Comparison of ENCODE assay signal across 32 cellular contexts in the genomic region with DNA sequence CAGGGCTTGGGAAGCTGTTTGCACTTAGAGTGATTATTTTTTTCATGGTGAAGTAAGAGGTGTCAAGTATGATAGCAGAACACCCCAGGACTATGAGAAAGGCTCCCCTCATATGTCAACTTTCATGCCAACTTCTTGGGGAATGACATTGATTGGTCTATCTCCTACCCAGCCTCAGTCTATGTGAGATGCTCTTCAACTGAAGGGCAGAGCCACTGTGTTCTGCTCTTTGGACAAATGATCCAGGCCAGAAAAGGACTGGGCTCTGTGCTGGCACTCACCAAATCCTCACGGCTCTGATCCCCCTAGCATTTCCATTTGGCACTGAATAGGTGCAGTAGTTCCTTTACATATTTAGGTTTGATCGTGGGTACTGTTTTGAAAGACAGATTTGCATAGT.
"Had no signal": no experiment of that assay in that cellular context is flagged by ENCODE, and none has a peak within 500 bp of the region (broad histone marks: within the 10 kb centered on the region; RNA-seq: fewer than 3 reads in every experiment).

No MANE protein-coding gene starts in this region.

- H3K4me3 Mint-ChIP-seq: activated CD4-positive, alpha-beta T cell treated with anti-CD3 and anti-CD28 coated beads for 36 hours; activated CD4-positive, alpha-beta T cell treated with anti-CD3 and anti-CD28 coated beads, Interleukin-2, amount 10 ng/mL, durations not matched to agents 7 days and 5 days; activated CD8-positive, alpha-beta T cell treated with anti-CD3 and anti-CD28 coated beads, Interleukin-2, amount 10 ng/mL, durations not matched to agents 7 days and 5 days; activated naive CD4-positive, alpha-beta T cell treated with anti-CD3 and anti-CD28 coated beads for 36 hours; activated T-cell treated with anti-CD3 and anti-CD28 coated beads, Interleukin-2, amount 50 U/mL, for 24 hours; WTC11 had no signal

- H3K27ac ChIP-seq: adrenal gland, body of pancreas, breast epithelium, KMS-11, RWPE1, SJCRH30, SK-N-MC had no signal

- H3K4me1 ChIP-seq: adrenal gland, breast epithelium, SJCRH30 had no signal

- H3K9me3 ChIP-seq: adrenal gland, body of pancreas, breast epithelium, SJCRH30 had no signal

- H3K4me2 ChIP-seq: KMS-11 had no signal

- H3K9me3 Mint-ChIP-seq: activated CD4-positive, alpha-beta T cell treated with anti-CD3 and anti-CD28 coated beads, Interleukin-2, amount 10 ng/mL, durations not matched to agents 7 days and 5 days; activated naive CD4-positive, alpha-beta T cell treated with anti-CD3 and anti-CD28 coated beads for 36 hours; activated T-cell treated with anti-CD3 and anti-CD28 coated beads, Interleukin-2, amount 50 U/mL, for 24 hours had no signal

- H3K36me3 ChIP-seq: adrenal gland, breast epithelium, SJCRH30 had no signal

- H3K27ac Mint-ChIP-seq: activated CD4-positive, alpha-beta T cell treated with anti-CD3 and anti-CD28 coated beads for 36 hours; activated CD4-positive, alpha-beta T cell treated with anti-CD3 and anti-CD28 coated beads, Interleukin-2, amount 10 ng/mL, durations not matched to agents 7 days and 5 days; activated CD8-positive, alpha-beta T cell treated with anti-CD3 and anti-CD28 coated beads, Interleukin-2, amount 10 ng/mL, durations not matched to agents 7 days and 5 days; activated naive CD4-positive, alpha-beta T cell treated with anti-CD3 and anti-CD28 coated beads for 36 hours; activated naive CD4-positive, alpha-beta T cell treated with anti-CD3 and anti-CD28 coated beads, Interleukin-2, amount 50 U/mL, for 72 hours; activated T-cell treated with anti-CD3 and anti-CD28 coated beads, Interleukin-2, amount 50 U/mL, for 24 hours; WTC11 had no signal

- H3K4me3 ChIP-seq: adrenal gland, body of pancreas, breast epithelium, SJCRH30, SK-N-MC had no signal

- DNase-seq: activated CD4-positive, alpha-beta T cell treated with anti-CD3 and anti-CD28 coated beads for 36 hours; activated CD4-positive, alpha-beta T cell treated with anti-CD3 and anti-CD28 coated beads, Interleukin-2, amount 10 ng/mL, durations not matched to agents 7 days and 5 days; activated CD4-positive, alpha-beta T cell treated with anti-CD3 and anti-CD28 coated beads, Interleukin-2, amount 50 U/mL, for 48 hours; activated CD8-positive, alpha-beta T cell treated with anti-CD3 and anti-CD28 coated beads, Interleukin-2, amount 10 ng/mL, durations not matched to agents 7 days and 5 days; activated gamma-delta T cell treated with Interleukin-2 at 50 U/mL for 16 hours; activated naive CD4-positive, alpha-beta T cell treated with anti-CD3 and anti-CD28 coated beads for 36 hours; activated T-cell treated with anti-CD3 and anti-CD28 coated beads, Interleukin-2, amount 50 U/mL, for 24 hours; adrenal gland; caudate nucleus; MM.1S; MV-4-11; NCI-H1092; NCI-H1436 treated with DMSO at 0.1 percent for 48 hours; NCI-H1694 treated with DMSO at 0.1 percent for 48 hours; NCI-H345; NCI-H526; NCI-H748 treated with DMSO at 0.1 percent for 48 hours; NK-92 treated with Interleukin-12 subunit alpha and Interleukin-12 subunit beta, amount 100 ng/mL, for 24 hours; PC-3; SHP77; SJCRH30; T1000 had no signal

- ATAC-seq: activated CD4-positive, alpha-beta T cell treated with anti-CD3 and anti-CD28 coated beads for 36 hours; activated CD4-positive, CD25-positive, alpha-beta regulatory T cell treated with anti-CD3 and anti-CD28 coated beads, Interleukin-2, amount 50 U/mL, for 24 hours; activated CD8-positive, alpha-beta T cell treated with anti-CD3 and anti-CD28 coated beads, Interleukin-2, amount 10 ng/mL, durations not matched to agents 7 days and 5 days; activated naive CD4-positive, alpha-beta T cell treated with anti-CD3 and anti-CD28 coated beads, Interleukin-2, amount 50 U/mL, for 72 hours; WTC11 had no signal

- H3K4me1 Mint-ChIP-seq: activated CD4-positive, alpha-beta T cell treated with anti-CD3 and anti-CD28 coated beads for 36 hours; activated CD4-positive, alpha-beta T cell treated with anti-CD3 and anti-CD28 coated beads, Interleukin-2, amount 10 ng/mL, durations not matched to agents 7 days and 5 days; WTC11 had no signal

- FAIRE-seq: astrocyte, RCC 7860 had no signal

- H3K27me3 Mint-ChIP-seq: activated CD4-positive, alpha-beta T cell treated with anti-CD3 and anti-CD28 coated beads, Interleukin-2, amount 10 ng/mL, durations not matched to agents 7 days and 5 days; activated T-cell treated with anti-CD3 and anti-CD28 coated beads, Interleukin-2, amount 50 U/mL, for 24 hours had no signal

- H3K9ac ChIP-seq: KMS-11 had no signal

- H3K27me3 ChIP-seq: adrenal gland, body of pancreas, breast epithelium, SJCRH30 had no signal
